1 cellular context compared by ENCODE assay signal in genomic region chr12:27498761-27499160, GRCh38.
TF ChIP-seq lines count a peak whose summit lies in the region.

No MANE protein-coding gene starts in this region.

TF ChIP-seq in HepG2, 621 proteins besides CTCF, POLR2A, EP300 and RAD21:
- TF ChIP-seq CEBPB (IDR thresholded peaks at IDR 0.05; ENCODE audit: borderline replicate concordance, low read depth, low read length) (peak; percentile 72), SUZ12 (IDR thresholded peaks at IDR 0.05; ENCODE audit: low read depth, low read length) (no peak)
TF ChIP-seq in HepG2: peak in this region for 1.
